Comparison of ENCODE assay signal across 17 cellular contexts in genomic region chr4:86403575-86403974, GRCh38. TPM values are rescaled to one million over a fixed set of nuclear protein-coding genes. Genes with fewer than 3 reads are reported as not detected.
DNase-seq lines count a peak whose midpoint lies in the region; ATAC-seq and TF ChIP-seq lines count a peak whose summit lies in the region.
"Had no signal": no experiment of that assay in that cellular context is flagged by ENCODE, and none has a peak within 500 bp of the region (broad histone marks: within the 10 kb centered on the region; RNA-seq: fewer than 3 reads in every experiment).

No MANE protein-coding gene starts in this region.

- H3K4me1 ChIP-seq in osteoblast (ENCODE audit: insufficient read depth, low read length): no peaks in the 10 kb centered on the region
- H3K4me1 ChIP-seq: Caco-2 had no signal

- H3K27ac Mint-ChIP-seq in nephron progenitor cell: peak overlapping the region; percentile 88
- H3K27ac Mint-ChIP-seq: CD4-positive, CD25-positive, alpha-beta regulatory T cell; HFFc6 had no signal

- no peak overlapping the region for H3K4me3 Mint-ChIP-seq in nephron progenitor cell
- H3K4me3 Mint-ChIP-seq: CD4-positive, CD25-positive, alpha-beta regulatory T cell; HFFc6 had no signal

- H3K4me2 ChIP-seq in osteoblast (ENCODE audit: insufficient read depth, low read length): no peak overlapping the region

- H3K27me3 ChIP-seq in osteoblast (ENCODE audit: insufficient read depth, low read length): no peaks in the 10 kb centered on the region

- ATAC-seq in HG03139 (IDR thresholded peaks at IDR 0.05; ENCODE audit: unreplicated experiment) (no peak), GM19452 (IDR thresholded peaks at IDR 0.05; ENCODE audit: unreplicated experiment) (no peak)
- ATAC-seq: HCT116, K562 had no signal

- no peaks in the 10 kb centered on the region for H3K9me3 ChIP-seq in osteoblast (ENCODE audit: low read depth, low read length)
- H3K9me3 ChIP-seq: BE2C, Caco-2 had no signal

- no peaks in the 10 kb centered on the region for H3K79me2 ChIP-seq in osteoblast (ENCODE audit: insufficient read depth, low read length)

- peaks cover 36% of the 10 kb centered on the region for H3K4me1 Mint-ChIP-seq in nephron progenitor cell
- H3K4me1 Mint-ChIP-seq: CD4-positive, CD25-positive, alpha-beta regulatory T cell had no signal

- H3K9me3 Mint-ChIP-seq in nephron progenitor cell: peaks cover 13% of the 10 kb centered on the region

- H3K36me3 Mint-ChIP-seq in nephron progenitor cell (ENCODE audit: low read depth): peaks cover 4% of the 10 kb centered on the region
- H3K36me3 Mint-ChIP-seq: CD4-positive, CD25-positive, alpha-beta regulatory T cell had no signal

- no peaks in the 10 kb centered on the region for H4K20me1 ChIP-seq in osteoblast (ENCODE audit: insufficient read depth, low read length)

- in situ Hi-C loops in KBM-7 (cut with MboI; ENCODE audit: low pct_unique_long_range_greater_than_20kb, low sequenced_read_pairs): no loop called here

- no peak overlapping the region for H3K27ac ChIP-seq in osteoblast (ENCODE audit: low read depth, low read length)
- H3K27ac ChIP-seq: GM23248 had no signal

- H3K36me3 ChIP-seq in osteoblast (ENCODE audit: insufficient read depth, low read length): no peaks in the 10 kb centered on the region
- H3K36me3 ChIP-seq: BE2C had no signal

- H2AFZ ChIP-seq in osteoblast (ENCODE audit: low read length): no peak overlapping the region
- H2AFZ ChIP-seq: GM23248 had no signal

- TF ChIP-seq CTCF in nephron progenitor cell (IDR thresholded peaks at IDR 0.05) (no peak), osteoblast (IDR thresholded peaks at IDR 0.05; ENCODE audit: extremely low read depth, low read depth, low read length) (no peak)

- peak; percentile 93 for DNase-seq in NCI-H82 (lab: John Stamatoyannopoulos, UW)
- peak; percentile 46 for DNase-seq in SK-N-DZ (ENCODE audit: low spot score)
- DNase-seq in nephron progenitor cell: no peak
- no peak for DNase-seq in KBM-7
- DNase-seq in osteoblast (ENCODE audit: insufficient read length, low spot score, missing footprints): no peak
- DNase-seq: ACHN; BE2C; C1 segment of cervical spinal cord; Caco-2; CD4-positive, CD25-positive, alpha-beta regulatory T cell; GM23248; HFFc6; IMR-90 had no signal

- H3K4me3 ChIP-seq in osteoblast (ENCODE audit: insufficient read depth, low read length): no peak overlapping the region
- H3K4me3 ChIP-seq: GM23248, K562 had no signal

- peaks cover 3% of the 10 kb centered on the region for H3K27me3 Mint-ChIP-seq in nephron progenitor cell (ENCODE audit: low read depth, poor library complexity)
- H3K27me3 Mint-ChIP-seq: CD4-positive, CD25-positive, alpha-beta regulatory T cell had no signal

RNA-seq across cellular contexts. Expression of gene MAPK10, which starts 43.7 kb away (rescaled TPM):
- 33.4 and 42.9 TPM in 2 replicates for polyA plus RNA-seq in SK-N-DZ (2014; cell fraction: cytosol; rRNA removed)
- 39.9 and 52.2 TPM in 2 replicates for polyA plus RNA-seq in SK-N-DZ (2014; cell fraction: nucleus; rRNA removed)
- 12.1 and 13.0 TPM in 2 replicates for total RNA-seq in osteoblast
- polyA plus RNA-seq: CD4-positive, CD25-positive, alpha-beta regulatory T cell had no signal

Comparison
In these comparisons a context has a peak if more than half of its experiments do, and no peak if none do; other contexts are left out.
1. DNase-seq: peak in NCI-H82 (single experiment) and SK-N-DZ (single experiment); none in nephron progenitor cell (single experiment), KBM-7 (single experiment) and osteoblast (single experiment).